In genomic region chr19:39307233-39307821, GRCh38 we compare ENCODE assay signal across 12 cellular contexts. TPM values are rescaled to one million over a fixed set of nuclear protein-coding genes. Genes with fewer than 3 reads are reported as not detected.
DNase-seq lines count a peak whose midpoint lies in the region; ATAC-seq and TF ChIP-seq lines count a peak whose summit lies in the region.
"Had no signal": no experiment of that assay in that cellular context is flagged by ENCODE, and none has a peak within 500 bp of the region (broad histone marks: within the 10 kb centered on the region; RNA-seq: fewer than 3 reads in every experiment).

No MANE protein-coding gene starts in this region.

- no peaks in the 10 kb centered on the region for H3K4me1 Mint-ChIP-seq in activated T-helper 2 cell treated with anti-CD3 and anti-CD28 coated beads, Interferon-gamma antibody, Interleukin-2, Interleukin-4, amounts not matched to agents 10 μg/mL and 5 μg/mL and 100 μg/mL, durations not matched to agents 14 hours and 24 hours and 36 hours (ENCODE audit: low read depth)

- H3K9me3 ChIP-seq in HUES48 (ENCODE audit: control insufficient read depth, insufficient read depth, low read length) (no peaks in the 10 kb centered on the region), hepatocyte (ENCODE audit: low read depth) (no peaks in the 10 kb centered on the region)
- H3K9me3 ChIP-seq: tibial artery had no signal

- H3K36me3 Mint-ChIP-seq in activated T-helper 2 cell treated with anti-CD3 and anti-CD28 coated beads, Interferon-gamma antibody, Interleukin-2, Interleukin-4, amounts not matched to agents 10 μg/mL and 5 μg/mL and 100 μg/mL, durations not matched to agents 14 hours and 24 hours and 36 hours (ENCODE audit: low read depth), result peaks cover 26% of the 10 kb centered on the region

- no peak overlapping the region for H3K27ac ChIP-seq in HUES48 (ENCODE audit: low read depth, low read length)
- H3K27ac ChIP-seq in VCaP, result peak overlapping the region; percentile 9; the same call in 1 of the 2 replicates
- H3K27ac ChIP-seq in hepatocyte, result peak overlapping the region; percentile 80
- H3K27ac ChIP-seq: tibial artery had no signal

- H3K36me3 ChIP-seq in HUES48 (ENCODE audit: control insufficient read depth, insufficient read depth, low read length) (no peaks in the 10 kb centered on the region; the same call in 1 of the 2 replicates), hepatocyte (replicated peaks; ENCODE audit: insufficient read depth, low read depth) (no peaks in the 10 kb centered on the region)
- H3K36me3 ChIP-seq: tibial artery had no signal

- H3K4me3 ChIP-seq in HUES48 (ENCODE audit: low read depth, low read length) (peak overlapping the region; percentile 73), hepatocyte (peak overlapping the region; percentile 22), retinal pigment epithelial cell (ENCODE audit: low read length) (peak overlapping the region; percentile 21)

- peak overlapping the region; percentile 89 for H3K4me2 ChIP-seq in hepatocyte

- H3K4me3 Mint-ChIP-seq in activated T-helper 2 cell treated with anti-CD3 and anti-CD28 coated beads, Interferon-gamma antibody, Interleukin-2, Interleukin-4, amounts not matched to agents 10 μg/mL and 5 μg/mL and 100 μg/mL, durations not matched to agents 14 hours and 24 hours and 36 hours (ENCODE audit: low read depth), result no peak overlapping the region

- H3K27me3 ChIP-seq in HUES48 (ENCODE audit: control insufficient read depth, insufficient read depth, low read length) (peaks cover 40% of the 10 kb centered on the region), hepatocyte (peaks cover 13% of the 10 kb centered on the region)

- no peaks in the 10 kb centered on the region for H3K79me2 ChIP-seq in hepatocyte

- no peaks in the 10 kb centered on the region for H3K9me3 Mint-ChIP-seq in activated T-helper 2 cell treated with anti-CD3 and anti-CD28 coated beads, Interferon-gamma antibody, Interleukin-2, Interleukin-4, amounts not matched to agents 10 μg/mL and 5 μg/mL and 100 μg/mL, durations not matched to agents 14 hours and 24 hours and 36 hours

- TF ChIP-seq CTCF in VCaP (conservative IDR thresholded peaks at IDR 0.05), result no peak
- TF ChIP-seq CTCF in hepatocyte (IDR thresholded peaks at IDR 0.05; ENCODE audit: poor library complexity), result no peak
- no peak for TF ChIP-seq CTCF in retinal pigment epithelial cell (conservative IDR thresholded peaks at IDR 0.05; ENCODE audit: low read depth, low read length)

- H4K20me1 ChIP-seq in hepatocyte (ENCODE audit: insufficient read depth, poor library complexity, severe bottlenecking), result no peaks in the 10 kb centered on the region

- peaks cover 5% of the 10 kb centered on the region for H3K27me3 Mint-ChIP-seq in activated T-helper 2 cell treated with anti-CD3 and anti-CD28 coated beads, Interferon-gamma antibody, Interleukin-2, Interleukin-4, amounts not matched to agents 10 μg/mL and 5 μg/mL and 100 μg/mL, durations not matched to agents 14 hours and 24 hours and 36 hours (ENCODE audit: low read depth)

- H3K4me1 ChIP-seq in HUES48 (ENCODE audit: control insufficient read depth, insufficient read depth, low read length) (peaks cover 24% of the 10 kb centered on the region), hepatocyte (ENCODE audit: insufficient read depth) (peaks cover 44% of the 10 kb centered on the region)

- 3% methylated on average over 10 of the region's 62 CpGs for WGBS in hepatocyte (ENCODE audit: low lambda C conversion rate, missing lambda C conversion rate)

- no peak overlapping the region for H3K27ac Mint-ChIP-seq in activated T-helper 2 cell treated with anti-CD3 and anti-CD28 coated beads, Interferon-gamma antibody, Interleukin-2, Interleukin-4, amounts not matched to agents 10 μg/mL and 5 μg/mL and 100 μg/mL, durations not matched to agents 14 hours and 24 hours and 36 hours

- H2AFZ ChIP-seq in hepatocyte, result peak overlapping the region; percentile 62

- DNase-seq in hepatocyte (ENCODE audit: low spot score) (peak; percentile 89), retinal pigment epithelial cell (ENCODE audit: low read depth) (no peak), T1000 (lab: John Stamatoyannopoulos, UW) (no peak), AML-193 (lab: John Stamatoyannopoulos, UW) (no peak)
- no peak for DNase-seq in activated T-helper 2 cell treated with anti-CD3 and anti-CD28 coated beads, Interferon-gamma antibody, Interleukin-2, Interleukin-4, amounts not matched to agents 10 μg/mL and 5 μg/mL and 100 μg/mL, durations not matched to agents 14 hours and 24 hours and 36 hours (ENCODE audit: low spot score)

- no peaks in the 10 kb centered on the region for H3K9me2 ChIP-seq in hepatocyte (replicated peaks; ENCODE audit: insufficient read depth)

- no peak for ATAC-seq in GM19395 (IDR thresholded peaks at IDR 0.05; ENCODE audit: unreplicated experiment)

- H3K9ac ChIP-seq in HUES48 (ENCODE audit: low read depth, low read length), result no peak overlapping the region

- intact Hi-C loops in activated T-helper 2 cell treated with anti-CD3 and anti-CD28 coated beads, Interferon-gamma antibody, Interleukin-2, Interleukin-4, amounts not matched to agents 10 μg/mL and 5 μg/mL and 100 μg/mL, durations not matched to agents 14 hours and 24 hours and 36 hours (cut with micrococcal nuclease), result no loop called here

RNA-seq across cellular contexts. Expression of gene IFNL1, which starts 11.1 kb away (rescaled TPM):
- total RNA-seq in hepatocyte, result not detected in 2 replicates
- not detected in 2 replicates for polyA plus RNA-seq in hepatocyte
- not detected in 2 replicates for total RNA-seq in activated T-helper 2 cell treated with anti-CD3 and anti-CD28 coated beads, Interferon-gamma antibody, Interleukin-2, Interleukin-4, amounts not matched to agents 10 μg/mL and 5 μg/mL and 100 μg/mL, durations not matched to agents 14 hours and 24 hours and 36 hours
- total RNA-seq: H4, renal cortical epithelial cell had no signal
- polyA plus RNA-seq: esophagus had no signal

RNA-seq across cellular contexts. Expression of gene LRFN1, which starts 13.3 kb away (rescaled TPM):
- total RNA-seq in hepatocyte, result 1.1 and 2.4 TPM in 2 replicates
- 5.6 and 6.1 TPM in 2 replicates for polyA plus RNA-seq in hepatocyte
- 4.4 and 4.5 TPM in 2 replicates for total RNA-seq in activated T-helper 2 cell treated with anti-CD3 and anti-CD28 coated beads, Interferon-gamma antibody, Interleukin-2, Interleukin-4, amounts not matched to agents 10 μg/mL and 5 μg/mL and 100 μg/mL, durations not matched to agents 14 hours and 24 hours and 36 hours

RNA-seq across cellular contexts. Expression of gene GMFG, which starts 28.5 kb away (rescaled TPM):
- total RNA-seq in hepatocyte, result 0.32 TPM in 1 of 2 replicates, not detected in the other
- polyA plus RNA-seq in hepatocyte, result 0.86 and 2.9 TPM in 2 replicates
- total RNA-seq in activated T-helper 2 cell treated with anti-CD3 and anti-CD28 coated beads, Interferon-gamma antibody, Interleukin-2, Interleukin-4, amounts not matched to agents 10 μg/mL and 5 μg/mL and 100 μg/mL, durations not matched to agents 14 hours and 24 hours and 36 hours, result 350 and 364 TPM in 2 replicates
- total RNA-seq: renal cortical epithelial cell had no signal

RNA-seq across cellular contexts. Expression of gene SAMD4B, which starts 34.9 kb away (rescaled TPM):
- 39.2 and 54.8 TPM in 2 replicates for total RNA-seq in hepatocyte
- 61.0 and 66.5 TPM in 2 replicates for polyA plus RNA-seq in hepatocyte
- total RNA-seq in activated T-helper 2 cell treated with anti-CD3 and anti-CD28 coated beads, Interferon-gamma antibody, Interleukin-2, Interleukin-4, amounts not matched to agents 10 μg/mL and 5 μg/mL and 100 μg/mL, durations not matched to agents 14 hours and 24 hours and 36 hours, result 64.0 TPM in 2 replicates

RNA-seq across cellular contexts. Expression of gene IFNL2, which starts 39.1 kb away (rescaled TPM):
- total RNA-seq in hepatocyte, result not detected in 2 replicates
- polyA plus RNA-seq in hepatocyte, result not detected in 2 replicates
- not detected in 2 replicates for total RNA-seq in activated T-helper 2 cell treated with anti-CD3 and anti-CD28 coated beads, Interferon-gamma antibody, Interleukin-2, Interleukin-4, amounts not matched to agents 10 μg/mL and 5 μg/mL and 100 μg/mL, durations not matched to agents 14 hours and 24 hours and 36 hours
- total RNA-seq: H4, renal cortical epithelial cell had no signal
- polyA plus RNA-seq: esophagus had no signal

Comparison
In these comparisons a context has a peak if more than half of its experiments do, and no peak if none do; other contexts are left out.
1. H3K4me3 ChIP-seq: peak in every context shown above with its lines; median percentile 73 in HUES48; 22 in hepatocyte; 21 in retinal pigment epithelial cell.
2. RNA of gene GMFG, which starts 28.5 kb away (total RNA-seq): 350 to 364 TPM in activated T-helper 2 cell treated with anti-CD3 and anti-CD28 coated beads, Interferon-gamma antibody, Interleukin-2, Interleukin-4, amounts not matched to agents 10 μg/mL and 5 μg/mL and 100 μg/mL, durations not matched to agents 14 hours and 24 hours and 36 hours; 0.32 TPM in hepatocyte; every median in the first group is over 100 times any median in the second.